1 cellular context compared by ENCODE assay signal in the genomic region with DNA sequence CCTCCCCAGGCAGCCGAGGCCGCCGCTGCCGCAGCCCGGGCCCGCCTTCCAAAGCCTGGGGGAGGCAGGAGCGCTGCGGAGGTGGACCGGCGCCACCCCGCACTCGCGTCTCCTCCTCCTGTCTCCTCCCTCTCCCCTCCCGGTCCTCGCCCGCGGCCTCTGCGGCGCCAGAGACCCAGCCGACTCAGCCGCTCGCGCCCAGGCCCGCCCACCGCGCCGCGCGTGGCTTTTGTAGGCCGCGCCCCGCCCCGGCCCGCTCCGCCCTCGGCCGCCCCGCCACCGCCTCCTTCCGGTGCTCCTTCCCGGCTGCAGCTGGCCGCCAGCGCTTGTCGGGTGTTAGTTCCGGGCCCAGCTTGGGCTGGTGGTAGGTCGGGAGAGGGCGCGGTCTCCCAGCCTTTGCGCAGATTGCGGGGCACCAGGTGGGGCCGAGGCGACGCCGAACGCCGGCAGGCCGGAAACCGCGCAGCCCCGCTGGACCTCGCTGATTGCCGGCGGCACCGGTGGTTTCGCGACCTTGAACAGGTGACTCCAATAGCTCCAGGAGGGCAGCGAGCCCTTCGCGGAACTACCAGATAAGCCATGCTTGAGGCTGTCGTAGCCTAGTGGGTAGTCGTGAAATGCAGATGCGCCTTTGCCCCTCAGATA.
TF ChIP-seq lines count a peak whose summit lies in the region.

Gene CAPRIN2 (minus strand): TSS at position 202 of the 645 bp plus-strand sequence. CDS start 1,431 bp downstream, outside the sequence.

TF ChIP-seq in HepG2, 621 proteins besides CTCF, POLR2A, EP300 and RAD21 (continued from another document and continues in another):
- TF ChIP-seq, protein P1, sequence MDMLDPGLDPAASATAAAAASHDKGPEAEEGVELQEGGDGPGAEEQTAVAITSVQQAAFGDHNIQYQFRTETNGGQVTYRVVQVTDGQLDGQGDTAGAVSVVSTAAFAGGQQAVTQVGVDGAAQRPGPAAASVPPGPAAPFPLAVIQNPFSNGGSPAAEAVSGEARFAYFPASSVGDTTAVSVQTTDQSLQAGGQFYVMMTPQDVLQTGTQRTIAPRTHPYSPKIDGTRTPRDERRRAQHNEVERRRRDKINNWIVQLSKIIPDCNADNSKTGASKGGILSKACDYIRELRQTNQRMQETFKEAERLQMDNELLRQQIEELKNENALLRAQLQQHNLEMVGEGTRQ (IDR thresholded peaks at IDR 0.05; ENCODE audit: low read depth, low read length) = no peak
- TF ChIP-seq, protein P1 (CRISPR knock-in tag; IDR thresholded peaks at IDR 0.05; ENCODE audit: borderline replicate concordance) = no peak
- no peak for TF ChIP-seq PAF1 (CRISPR knock-in tag; IDR thresholded peaks at IDR 0.05)
- TF ChIP-seq SNAPC5 (CRISPR knock-in tag; IDR thresholded peaks at IDR 0.05; ENCODE audit: borderline replicate concordance) = peak; percentile 63; the same call in 1 of the 2 replicates
- TF ChIP-seq MEF2D (CRISPR knock-in tag; IDR thresholded peaks at IDR 0.05) = peak; percentile 60
- no peak for TF ChIP-seq MAF1 (CRISPR knock-in tag; IDR thresholded peaks at IDR 0.05; ENCODE audit: borderline replicate concordance)
- peak; percentile 82 for TF ChIP-seq ELF3 (CRISPR knock-in tag; IDR thresholded peaks at IDR 0.05)
- TF ChIP-seq, protein P2, sequence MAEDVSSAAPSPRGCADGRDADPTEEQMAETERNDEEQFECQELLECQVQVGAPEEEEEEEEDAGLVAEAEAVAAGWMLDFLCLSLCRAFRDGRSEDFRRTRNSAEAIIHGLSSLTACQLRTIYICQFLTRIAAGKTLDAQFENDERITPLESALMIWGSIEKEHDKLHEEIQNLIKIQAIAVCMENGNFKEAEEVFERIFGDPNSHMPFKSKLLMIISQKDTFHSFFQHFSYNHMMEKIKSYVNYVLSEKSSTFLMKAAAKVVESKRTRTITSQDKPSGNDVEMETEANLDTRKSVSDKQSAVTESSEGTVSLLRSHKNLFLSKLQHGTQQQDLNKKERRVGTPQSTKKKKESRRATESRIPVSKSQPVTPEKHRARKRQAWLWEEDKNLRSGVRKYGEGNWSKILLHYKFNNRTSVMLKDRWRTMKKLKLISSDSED (CRISPR knock-in tag; IDR thresholded peaks at IDR 0.05) = no peak
- peak; percentile 98 for TF ChIP-seq POGZ (CRISPR knock-in tag; IDR thresholded peaks at IDR 0.05)
- TF ChIP-seq BRD4 (CRISPR knock-in tag; IDR thresholded peaks at IDR 0.05) = no peak
- peak in 1 of 2 experiments; percentile 46; a peak in 2 of 4 replicates for TF ChIP-seq KLF16 (CRISPR knock-in tag; IDR thresholded peaks at IDR 0.05)
- TF ChIP-seq, protein P3, sequence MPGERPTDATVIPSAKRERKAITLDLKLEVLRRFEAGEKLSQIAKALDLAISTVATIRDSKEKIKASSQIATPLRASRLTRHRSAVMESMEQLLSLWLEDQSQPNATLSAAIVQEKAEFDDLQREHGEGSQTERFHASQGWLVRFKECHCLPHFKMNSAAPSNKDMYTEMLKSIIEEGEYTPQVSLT (CRISPR knock-in tag; IDR thresholded peaks at IDR 0.05; ENCODE audit: borderline replicate concordance, low read depth) = no peak; the same call in 1 of the 2 replicates
- 0 out of 2 replicates have a peak, but pooled peaks have one; percentile 54 for TF ChIP-seq ZFP82 (CRISPR knock-in tag; IDR thresholded peaks at IDR 0.05; ENCODE audit: borderline replicate concordance)
- no peak for TF ChIP-seq ZBTB8A (CRISPR knock-in tag; IDR thresholded peaks at IDR 0.05; ENCODE audit: borderline replicate concordance, low read depth)
- no peak for TF ChIP-seq ZNF17 (CRISPR knock-in tag; IDR thresholded peaks at IDR 0.05)
- TF ChIP-seq ZNF3 (CRISPR knock-in tag; IDR thresholded peaks at IDR 0.05) = no peak
- TF ChIP-seq MTA1 (CRISPR knock-in tag; IDR thresholded peaks at IDR 0.05; ENCODE audit: borderline replicate concordance) = peak; percentile 80; the same call in 1 of the 2 replicates
- TF ChIP-seq ZNF484 (CRISPR knock-in tag; IDR thresholded peaks at IDR 0.05; ENCODE audit: borderline replicate concordance, low read depth) = no peak
- no peak for TF ChIP-seq ZNF274 (CRISPR knock-in tag; IDR thresholded peaks at IDR 0.05)
- peak; percentile 65; the same call in 1 of the 2 replicates for TF ChIP-seq KMT2B (CRISPR knock-in tag; IDR thresholded peaks at IDR 0.05)
- TF ChIP-seq, protein P4, sequence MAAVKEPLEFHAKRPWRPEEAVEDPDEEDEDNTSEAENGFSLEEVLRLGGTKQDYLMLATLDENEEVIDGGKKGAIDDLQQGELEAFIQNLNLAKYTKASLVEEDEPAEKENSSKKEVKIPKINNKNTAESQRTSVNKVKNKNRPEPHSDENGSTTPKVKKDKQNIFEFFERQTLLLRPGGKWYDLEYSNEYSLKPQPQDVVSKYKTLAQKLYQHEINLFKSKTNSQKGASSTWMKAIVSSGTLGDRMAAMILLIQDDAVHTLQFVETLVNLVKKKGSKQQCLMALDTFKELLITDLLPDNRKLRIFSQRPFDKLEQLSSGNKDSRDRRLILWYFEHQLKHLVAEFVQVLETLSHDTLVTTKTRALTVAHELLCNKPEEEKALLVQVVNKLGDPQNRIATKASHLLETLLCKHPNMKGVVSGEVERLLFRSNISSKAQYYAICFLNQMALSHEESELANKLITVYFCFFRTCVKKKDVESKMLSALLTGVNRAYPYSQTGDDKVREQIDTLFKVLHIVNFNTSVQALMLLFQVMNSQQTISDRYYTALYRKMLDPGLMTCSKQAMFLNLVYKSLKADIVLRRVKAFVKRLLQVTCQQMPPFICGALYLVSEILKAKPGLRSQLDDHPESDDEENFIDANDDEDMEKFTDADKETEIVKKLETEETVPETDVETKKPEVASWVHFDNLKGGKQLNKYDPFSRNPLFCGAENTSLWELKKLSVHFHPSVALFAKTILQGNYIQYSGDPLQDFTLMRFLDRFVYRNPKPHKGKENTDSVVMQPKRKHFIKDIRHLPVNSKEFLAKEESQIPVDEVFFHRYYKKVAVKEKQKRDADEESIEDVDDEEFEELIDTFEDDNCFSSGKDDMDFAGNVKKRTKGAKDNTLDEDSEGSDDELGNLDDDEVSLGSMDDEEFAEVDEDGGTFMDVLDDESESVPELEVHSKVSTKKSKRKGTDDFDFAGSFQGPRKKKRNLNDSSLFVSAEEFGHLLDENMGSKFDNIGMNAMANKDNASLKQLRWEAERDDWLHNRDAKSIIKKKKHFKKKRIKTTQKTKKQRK (IDR thresholded peaks at IDR 0.05; ENCODE audit: low read length) = no peak
- TF ChIP-seq ZNF143 (CRISPR knock-in tag; IDR thresholded peaks at IDR 0.05) = no peak
- TF ChIP-seq ARID2 (CRISPR knock-in tag; IDR thresholded peaks at IDR 0.05; ENCODE audit: borderline replicate concordance) = peak; percentile 36; the same call in 1 of the 2 replicates
- TF ChIP-seq NFE2L1 (CRISPR knock-in tag; IDR thresholded peaks at IDR 0.05; ENCODE audit: borderline replicate concordance) = no peak
- TF ChIP-seq, protein P5, sequence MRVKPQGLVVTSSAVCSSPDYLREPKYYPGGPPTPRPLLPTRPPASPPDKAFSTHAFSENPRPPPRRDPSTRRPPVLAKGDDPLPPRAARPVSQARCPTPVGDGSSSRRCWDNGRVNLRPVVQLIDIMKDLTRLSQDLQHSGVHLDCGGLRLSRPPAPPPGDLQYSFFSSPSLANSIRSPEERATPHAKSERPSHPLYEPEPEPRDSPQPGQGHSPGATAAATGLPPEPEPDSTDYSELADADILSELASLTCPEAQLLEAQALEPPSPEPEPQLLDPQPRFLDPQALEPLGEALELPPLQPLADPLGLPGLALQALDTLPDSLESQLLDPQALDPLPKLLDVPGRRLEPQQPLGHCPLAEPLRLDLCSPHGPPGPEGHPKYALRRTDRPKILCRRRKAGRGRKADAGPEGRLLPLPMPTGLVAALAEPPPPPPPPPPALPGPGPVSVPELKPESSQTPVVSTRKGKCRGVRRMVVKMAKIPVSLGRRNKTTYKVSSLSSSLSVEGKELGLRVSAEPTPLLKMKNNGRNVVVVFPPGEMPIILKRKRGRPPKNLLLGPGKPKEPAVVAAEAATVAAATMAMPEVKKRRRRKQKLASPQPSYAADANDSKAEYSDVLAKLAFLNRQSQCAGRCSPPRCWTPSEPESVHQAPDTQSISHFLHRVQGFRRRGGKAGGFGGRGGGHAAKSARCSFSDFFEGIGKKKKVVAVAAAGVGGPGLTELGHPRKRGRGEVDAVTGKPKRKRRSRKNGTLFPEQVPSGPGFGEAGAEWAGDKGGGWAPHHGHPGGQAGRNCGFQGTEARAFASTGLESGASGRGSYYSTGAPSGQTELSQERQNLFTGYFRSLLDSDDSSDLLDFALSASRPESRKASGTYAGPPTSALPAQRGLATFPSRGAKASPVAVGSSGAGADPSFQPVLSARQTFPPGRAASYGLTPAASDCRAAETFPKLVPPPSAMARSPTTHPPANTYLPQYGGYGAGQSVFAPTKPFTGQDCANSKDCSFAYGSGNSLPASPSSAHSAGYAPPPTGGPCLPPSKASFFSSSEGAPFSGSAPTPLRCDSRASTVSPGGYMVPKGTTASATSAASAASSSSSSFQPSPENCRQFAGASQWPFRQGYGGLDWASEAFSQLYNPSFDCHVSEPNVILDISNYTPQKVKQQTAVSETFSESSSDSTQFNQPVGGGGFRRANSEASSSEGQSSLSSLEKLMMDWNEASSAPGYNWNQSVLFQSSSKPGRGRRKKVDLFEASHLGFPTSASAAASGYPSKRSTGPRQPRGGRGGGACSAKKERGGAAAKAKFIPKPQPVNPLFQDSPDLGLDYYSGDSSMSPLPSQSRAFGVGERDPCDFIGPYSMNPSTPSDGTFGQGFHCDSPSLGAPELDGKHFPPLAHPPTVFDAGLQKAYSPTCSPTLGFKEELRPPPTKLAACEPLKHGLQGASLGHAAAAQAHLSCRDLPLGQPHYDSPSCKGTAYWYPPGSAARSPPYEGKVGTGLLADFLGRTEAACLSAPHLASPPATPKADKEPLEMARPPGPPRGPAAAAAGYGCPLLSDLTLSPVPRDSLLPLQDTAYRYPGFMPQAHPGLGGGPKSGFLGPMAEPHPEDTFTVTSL (CRISPR knock-in tag; IDR thresholded peaks at IDR 0.05; ENCODE audit: borderline replicate concordance) = peak; percentile 81
- TF ChIP-seq KDM5B (CRISPR knock-in tag; IDR thresholded peaks at IDR 0.05; ENCODE audit: borderline replicate concordance) = peak; percentile 85; the same call in 1 of the 2 replicates
- TF ChIP-seq, protein P6, sequence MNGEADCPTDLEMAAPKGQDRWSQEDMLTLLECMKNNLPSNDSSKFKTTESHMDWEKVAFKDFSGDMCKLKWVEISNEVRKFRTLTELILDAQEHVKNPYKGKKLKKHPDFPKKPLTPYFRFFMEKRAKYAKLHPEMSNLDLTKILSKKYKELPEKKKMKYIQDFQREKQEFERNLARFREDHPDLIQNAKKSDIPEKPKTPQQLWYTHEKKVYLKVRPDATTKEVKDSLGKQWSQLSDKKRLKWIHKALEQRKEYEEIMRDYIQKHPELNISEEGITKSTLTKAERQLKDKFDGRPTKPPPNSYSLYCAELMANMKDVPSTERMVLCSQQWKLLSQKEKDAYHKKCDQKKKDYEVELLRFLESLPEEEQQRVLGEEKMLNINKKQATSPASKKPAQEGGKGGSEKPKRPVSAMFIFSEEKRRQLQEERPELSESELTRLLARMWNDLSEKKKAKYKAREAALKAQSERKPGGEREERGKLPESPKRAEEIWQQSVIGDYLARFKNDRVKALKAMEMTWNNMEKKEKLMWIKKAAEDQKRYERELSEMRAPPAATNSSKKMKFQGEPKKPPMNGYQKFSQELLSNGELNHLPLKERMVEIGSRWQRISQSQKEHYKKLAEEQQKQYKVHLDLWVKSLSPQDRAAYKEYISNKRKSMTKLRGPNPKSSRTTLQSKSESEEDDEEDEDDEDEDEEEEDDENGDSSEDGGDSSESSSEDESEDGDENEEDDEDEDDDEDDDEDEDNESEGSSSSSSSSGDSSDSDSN (CRISPR knock-in tag; IDR thresholded peaks at IDR 0.05) = peak; percentile 99
- TF ChIP-seq SATB2 (CRISPR knock-in tag; IDR thresholded peaks at IDR 0.05) = 0 out of 2 replicates have a peak, but pooled peaks have one; percentile 6
- TF ChIP-seq GTF2F1 (IDR thresholded peaks at IDR 0.05; ENCODE audit: low read length) = no peak
- peak; percentile 88 for TF ChIP-seq BCL3 (CRISPR knock-in tag; IDR thresholded peaks at IDR 0.05)
- peak; percentile 48; the same call in 1 of the 2 replicates for TF ChIP-seq ISL2 (CRISPR knock-in tag; IDR thresholded peaks at IDR 0.05)
- TF ChIP-seq, protein P7, sequence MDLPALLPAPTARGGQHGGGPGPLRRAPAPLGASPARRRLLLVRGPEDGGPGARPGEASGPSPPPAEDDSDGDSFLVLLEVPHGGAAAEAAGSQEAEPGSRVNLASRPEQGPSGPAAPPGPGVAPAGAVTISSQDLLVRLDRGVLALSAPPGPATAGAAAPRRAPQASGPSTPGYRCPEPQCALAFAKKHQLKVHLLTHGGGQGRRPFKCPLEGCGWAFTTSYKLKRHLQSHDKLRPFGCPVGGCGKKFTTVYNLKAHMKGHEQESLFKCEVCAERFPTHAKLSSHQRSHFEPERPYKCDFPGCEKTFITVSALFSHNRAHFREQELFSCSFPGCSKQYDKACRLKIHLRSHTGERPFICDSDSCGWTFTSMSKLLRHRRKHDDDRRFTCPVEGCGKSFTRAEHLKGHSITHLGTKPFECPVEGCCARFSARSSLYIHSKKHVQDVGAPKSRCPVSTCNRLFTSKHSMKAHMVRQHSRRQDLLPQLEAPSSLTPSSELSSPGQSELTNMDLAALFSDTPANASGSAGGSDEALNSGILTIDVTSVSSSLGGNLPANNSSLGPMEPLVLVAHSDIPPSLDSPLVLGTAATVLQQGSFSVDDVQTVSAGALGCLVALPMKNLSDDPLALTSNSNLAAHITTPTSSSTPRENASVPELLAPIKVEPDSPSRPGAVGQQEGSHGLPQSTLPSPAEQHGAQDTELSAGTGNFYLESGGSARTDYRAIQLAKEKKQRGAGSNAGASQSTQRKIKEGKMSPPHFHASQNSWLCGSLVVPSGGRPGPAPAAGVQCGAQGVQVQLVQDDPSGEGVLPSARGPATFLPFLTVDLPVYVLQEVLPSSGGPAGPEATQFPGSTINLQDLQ (CRISPR knock-in tag; IDR thresholded peaks at IDR 0.05) = peak; percentile 29; the same call in 1 of the 2 replicates
- TF ChIP-seq MZF1 (CRISPR knock-in tag; IDR thresholded peaks at IDR 0.05; ENCODE audit: borderline replicate concordance) = no peak; the same call in 1 of the 2 replicates
- peak; percentile 57; the same call in 1 of the 2 replicates for TF ChIP-seq GATA4 (IDR thresholded peaks at IDR 0.05; ENCODE audit: borderline replicate concordance, low read depth)
- peak; percentile 76; the same call in 1 of the 2 replicates for TF ChIP-seq SMAD3 (CRISPR knock-in tag; IDR thresholded peaks at IDR 0.05)
- TF ChIP-seq U2AF1 (optimal IDR thresholded peaks at IDR 0.05; ENCODE audit: low read depth, low read length) = peak; percentile 43
- peak; percentile 74 for TF ChIP-seq GATAD1 (CRISPR knock-in tag; IDR thresholded peaks at IDR 0.05)
- no peak for TF ChIP-seq ZBTB21 (CRISPR knock-in tag; IDR thresholded peaks at IDR 0.05)
